In genomic region chr7:99141334-99141733, GRCh38 we compare ENCODE assay signal across 1 cellular context.
TF ChIP-seq lines count a peak whose summit lies in the region.

No MANE protein-coding gene starts in this region.

TF ChIP-seq in H1, 55 proteins besides CTCF, POLR2A, EP300 and RAD21:
- TF ChIP-seq RNF2 (IDR thresholded peaks at IDR 0.05; ENCODE audit: borderline replicate concordance, low read depth, low read length, missing control alignments, poor library complexity, severe bottlenecking) (no peak), HDAC2 (IDR thresholded peaks at IDR 0.05; ENCODE audit: borderline replicate concordance in 1 of 2, low read depth in 2 of 2, low read length in 2 of 2) (no peak), MAX (IDR thresholded peaks at IDR 0.05) (no peak), GTF2F1 (IDR thresholded peaks at IDR 0.05; ENCODE audit: borderline replicate concordance, low read depth, low read length) (no peak), JUN (IDR thresholded peaks at IDR 0.05; ENCODE audit: low read depth, low read length) (no peak), NANOG (IDR thresholded peaks at IDR 0.05; ENCODE audit: insufficient read depth, low read depth, low read length, poor library complexity, severe bottlenecking) (no peak)
